Comparison of ENCODE assay signal across 19 cellular contexts in genomic region chr21:38880578-38880966, GRCh38.
DNase-seq lines count a peak whose midpoint lies in the region; ATAC-seq and TF ChIP-seq lines count a peak whose summit lies in the region.
"Had no signal": no experiment of that assay in that cellular context is flagged by ENCODE, and none has a peak within 500 bp of the region (broad histone marks: within the 10 kb centered on the region; RNA-seq: fewer than 3 reads in every experiment).

No MANE protein-coding gene starts in this region.

- TF ChIP-seq RAD21 in liver (IDR thresholded peaks at IDR 0.05) = no peak

- DNase-seq in PC-3 = no peak
- DNase-seq in transverse colon = no peak
- DNase-seq in amygdala (lab: John Stamatoyannopoulos, UW) = no peak
- no peak for DNase-seq in foreskin keratinocyte
- no peak for DNase-seq in activated naive CD4-positive, alpha-beta T cell treated with Interleukin-2 at 50 U/mL for 16 hours
- DNase-seq: Caco-2; CD4-positive, CD25-positive, alpha-beta regulatory T cell; CD8-positive, alpha-beta T cell; DMS153; DND-41; H9; HFFc6 had no signal

- TF ChIP-seq CTCF in HEK293 (tag by site-specific recombination; IDR thresholded peaks at IDR 0.05) (no peak), PC-3 (conservative IDR thresholded peaks at IDR 0.05; ENCODE audit: low read depth, low read length) (no peak), liver (IDR thresholded peaks at IDR 0.05; ENCODE audit: low read depth, low read length, missing input control) (no peak), transverse colon (IDR thresholded peaks at IDR 0.05) (no peak), foreskin keratinocyte (conservative IDR thresholded peaks at IDR 0.05) (no peak)

- no peak overlapping the region for H3K9ac ChIP-seq in PC-3 (ENCODE audit: low read length)
- no peak overlapping the region for H3K9ac ChIP-seq in liver (ENCODE audit: low read depth in 1 of 2, low read length in 2 of 2)
- H3K9ac ChIP-seq: BLaER1 had no signal

- H3K9me2 ChIP-seq in PC-3 (replicated peaks; ENCODE audit: low read length) = no peaks in the 10 kb centered on the region

- no peak for TF ChIP-seq EP300 in transverse colon (IDR thresholded peaks at IDR 0.05; ENCODE audit: low read depth)

- H3K27ac ChIP-seq in HEK293 (ENCODE audit: extremely low read depth, low read depth, low read length) = no peak overlapping the region
- peak overlapping the region; percentile 52 for H3K27ac ChIP-seq in PC-3 (ENCODE audit: low read length)
- H3K27ac ChIP-seq in liver (ENCODE audit: low read depth in 1 of 2, low read length in 2 of 2) = peak overlapping the region; percentile 18 to 70
- H3K27ac ChIP-seq in transverse colon = peak overlapping the region in 3 of 4 donors; percentile 22 to 36 (median 31)
- H3K27ac ChIP-seq in foreskin keratinocyte = no peak overlapping the region
- H3K27ac ChIP-seq: 22Rv1, BLaER1, C4-2B had no signal

- no peak overlapping the region for H3K4me3 ChIP-seq in HEK293 (ENCODE audit: low read depth, low read length)
- no peak overlapping the region for H3K4me3 ChIP-seq in PC-3 (ENCODE audit: low read length)
- H3K4me3 ChIP-seq in liver (ENCODE audit: low read depth in 1 of 3, low read length in 3 of 3) = no peak overlapping the region
- H3K4me3 ChIP-seq in transverse colon = no peak overlapping the region
- H3K4me3 ChIP-seq: BLaER1, GM23338 had no signal

- H3K36me3 ChIP-seq in HEK293 (ENCODE audit: control insufficient read depth in 2 of 2, insufficient read depth in 1 of 2, low read length in 2 of 2) (no peaks in the 10 kb centered on the region), PC-3 (ENCODE audit: low read depth, low read length) (no peaks in the 10 kb centered on the region), liver (ENCODE audit: control insufficient read depth in 4 of 4, insufficient read depth in 3 of 4, low read depth in 1 of 4, low read length in 3 of 4) (no peaks in the 10 kb centered on the region), transverse colon (no peaks in the 10 kb centered on the region)
- H3K36me3 ChIP-seq: BLaER1 had no signal

- 86% methylated on average over 6 of the region's 6 CpGs for WGBS in liver
- 72 to 76% methylated on average over 6 of the region's 6 CpGs for WGBS in transverse colon (ENCODE audit: low coverage in 1 of 2), 2 donors

- no peak overlapping the region for H3K4me2 ChIP-seq in PC-3 (ENCODE audit: low read length)
- H3K4me2 ChIP-seq: BLaER1, GM23338 had no signal

- H3K79me2 ChIP-seq in PC-3 (ENCODE audit: low read length) = no peaks in the 10 kb centered on the region

- ATAC-seq in PC-3 = no peak
- ATAC-seq in foreskin keratinocyte = no peak
- ATAC-seq: CD8-positive, alpha-beta T cell; GM23338; HCT116 had no signal

- no peaks in the 10 kb centered on the region for H3K4me1 ChIP-seq in HEK293 (ENCODE audit: control insufficient read depth, insufficient read depth, low read length)
- H3K4me1 ChIP-seq in PC-3 (ENCODE audit: insufficient read depth, low read length) = peaks cover 7% of the 10 kb centered on the region; the same call in 1 of the 2 replicates
- H3K4me1 ChIP-seq in liver (ENCODE audit: control insufficient read depth in 4 of 4, insufficient read depth in 4 of 4, low read length in 3 of 4) = peaks cover 1 to 15% (median 7%) of the 10 kb centered on the region in 4 donors
- H3K4me1 ChIP-seq in transverse colon = no peaks in the 10 kb centered on the region
- H3K4me1 ChIP-seq in foreskin keratinocyte = no peaks in the 10 kb centered on the region
- H3K4me1 ChIP-seq: Caco-2 had no signal

- in situ Hi-C loops in transverse colon (cut with MboI; ENCODE audit: low pct_ligation_motif_present in 1 of 4, low pct_unique_long_range_greater_than_20kb in 1 of 4, low sequenced_read_pairs in 3 of 4) = no loop called here

- no peaks in the 10 kb centered on the region for H3F3A ChIP-seq in PC-3 (ENCODE audit: low read length, unreplicated experiment)

- H4K20me1 ChIP-seq in PC-3 (ENCODE audit: low read length) = no peaks in the 10 kb centered on the region
- H4K20me1 ChIP-seq: BLaER1 had no signal

- TF ChIP-seq POLR2A in transverse colon (IDR thresholded peaks at IDR 0.05) = no peak

- POLR2A ChIA-PET in HEK293 (lab: Yijun Ruan, JAX) = no interaction called here
- POLR2A ChIA-PET in PC-3 (lab: Charles Lee; ENCODE audit: unreplicated experiment) = no interaction called here

- no peak overlapping the region for H2AFZ ChIP-seq in PC-3 (ENCODE audit: low read length)
- H2AFZ ChIP-seq: GM23338 had no signal

- CTCF ChIA-PET in HEK293 (lab: Yijun Ruan, JAX) = interaction anchor here (0.7 kb wide), 1 partner anchor 93 kb away, joined by 3 read pairs; no protein-coding TSS in a partner anchor
- CTCF ChIA-PET in PC-3 (lab: Charles Lee) = no interaction called here

- no TSS peak for BruUV-seq in PC-3 (replicated peaks; lab: Mats Ljungman, UMichigan)

- H3K27me3 ChIP-seq in PC-3 (ENCODE audit: low read length) = no peaks in the 10 kb centered on the region
- no peaks in the 10 kb centered on the region for H3K27me3 ChIP-seq in liver (ENCODE audit: control insufficient read depth in 4 of 4, insufficient read depth in 4 of 4, low read length in 3 of 4)
- no peaks in the 10 kb centered on the region for H3K27me3 ChIP-seq in transverse colon
- no peaks in the 10 kb centered on the region for H3K27me3 ChIP-seq in foreskin keratinocyte
- H3K27me3 ChIP-seq: BLaER1 had no signal

- H3K9me3 ChIP-seq in HEK293 (ENCODE audit: control insufficient read depth, insufficient read depth, low read depth, low read length) (no peaks in the 10 kb centered on the region), PC-3 (ENCODE audit: low read length) (no peaks in the 10 kb centered on the region), liver (ENCODE audit: control insufficient read depth in 4 of 4, low read length in 3 of 4) (peaks cover 0 to 1% (median 0%) of the 10 kb centered on the region in 4 donors), transverse colon (peaks cover 0 to 10% of the 10 kb centered on the region in 2 donors)

- intact Hi-C loops in PC-3 (cut with micrococcal nuclease) (loop anchor here (2.0 kb wide), 1 partner anchor 70 kb away; no protein-coding TSS in a partner anchor), transverse colon (cut with DNase I; ENCODE audit: low total_unique reads) (no loop called here)

TF ChIP-seq in HEK293, 187 proteins besides CTCF, POLR2A, EP300 and RAD21 (continues in another document):
- TF ChIP-seq ZNF423 (tag by site-specific recombination; IDR thresholded peaks at IDR 0.05) (no peak), KLF10 (tag by site-specific recombination; IDR thresholded peaks at IDR 0.05) (no peak), SETDB1 (IDR thresholded peaks at IDR 0.05; ENCODE audit: insufficient read length, low read length) (peak; percentile 84), ZNF433 (tag by site-specific recombination; IDR thresholded peaks at IDR 0.05; ENCODE audit: low read depth) (no peak), BCL6B (tag by site-specific recombination; IDR thresholded peaks at IDR 0.05) (no peak), ZNF114 (tag by site-specific recombination; IDR thresholded peaks at IDR 0.05) (no peak), ZNF174 (tag by site-specific recombination; IDR thresholded peaks at IDR 0.05) (no peak), ZNF510 (tag by site-specific recombination; IDR thresholded peaks at IDR 0.05; ENCODE audit: insufficient replicate concordance) (peak; percentile 8), ZNF791 (tag by site-specific recombination; IDR thresholded peaks at IDR 0.05) (no peak), ZNF248 (tag by site-specific recombination; IDR thresholded peaks at IDR 0.05) (no peak)

TF ChIP-seq in liver, 16 proteins besides CTCF, POLR2A, EP300 and RAD21:
- TF ChIP-seq, protein P1, sequence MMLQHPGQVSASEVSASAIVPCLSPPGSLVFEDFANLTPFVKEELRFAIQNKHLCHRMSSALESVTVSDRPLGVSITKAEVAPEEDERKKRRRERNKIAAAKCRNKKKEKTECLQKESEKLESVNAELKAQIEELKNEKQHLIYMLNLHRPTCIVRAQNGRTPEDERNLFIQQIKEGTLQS (IDR thresholded peaks at IDR 0.05) = no peak
- peak in 1 of 2 donors; percentile 7 for TF ChIP-seq JUND (IDR thresholded peaks at IDR 0.05)

Comparison
In these comparisons a context has a peak if more than half of its experiments do, and no peak if none do; other contexts are left out.
1. H3K27ac ChIP-seq: peak in PC-3 (single experiment), liver (2 of 2) and transverse colon (3 of 4); none in HEK293 (single experiment) and foreskin keratinocyte (single experiment).